In the genomic region with DNA sequence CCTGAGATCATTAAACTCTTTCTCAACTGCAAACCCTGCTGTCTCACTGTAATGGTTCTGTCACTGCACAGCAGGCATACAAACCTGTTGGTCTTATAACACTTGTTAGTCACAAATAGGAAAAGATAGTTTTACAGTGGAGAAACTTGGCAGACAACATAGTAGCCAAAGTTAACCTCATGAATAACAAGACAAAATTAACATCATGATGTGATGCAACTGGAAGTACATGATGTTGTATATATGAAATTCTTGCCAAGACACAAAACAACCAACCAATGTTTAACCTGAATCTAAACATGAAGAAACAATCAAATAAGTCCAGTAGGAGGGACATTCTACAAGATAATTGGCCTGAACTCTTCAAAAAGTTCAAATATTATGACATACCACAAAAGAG, we compare ENCODE assay signal across 28 cellular contexts.
A peak's percentile ranks its signal among the peaks of the same experiment; 100 is the strongest.
DNase-seq lines count a peak whose midpoint lies in the region; ATAC-seq and TF ChIP-seq lines count a peak whose summit lies in the region.
"Had no signal": no experiment of that assay in that cellular context is flagged by ENCODE, and none has a peak within 500 bp of the region (broad histone marks: within the 10 kb centered on the region; RNA-seq: fewer than 3 reads in every experiment).

No MANE protein-coding gene starts in this region.

- H3K4me3 ChIP-seq in HEK293 (ENCODE audit: low read depth, low read length) (no peak overlapping the region), coronary artery (no peak overlapping the region)
- H3K4me3 ChIP-seq: body of pancreas, gastroesophageal sphincter, GM23338, psoas muscle, suprapubic skin, uterus had no signal

- no peak for ATAC-seq in HG03571 (IDR thresholded peaks at IDR 0.05; ENCODE audit: unreplicated experiment)
- no peak for ATAC-seq in esophagus mucosa
- ATAC-seq: activated CD8-positive, alpha-beta memory T cell treated with anti-CD3 and anti-CD28 coated beads, Interleukin-2, amount 10 ng/mL, durations not matched to agents 7 days and 5 days; body of pancreas; gastroesophageal sphincter; GM23338; psoas muscle; stimulated activated effector memory CD8-positive, alpha-beta T cell treated with anti-CD3 and anti-CD28 coated beads, Interleukin-12 subunit alpha, Interleukin-12 subunit beta, amount 100 ng/mL, for 72 hours had no signal

- POLR2A ChIA-PET in HEK293 (lab: Yijun Ruan, JAX): no interaction called here
- POLR2A ChIA-PET in activated CD4-positive, alpha-beta memory T cell treated with anti-CD3 and anti-CD28 coated beads, Interleukin-2, amount 10 ng/mL, durations not matched to agents 7 days and 5 days (lab: Charles Lee): no interaction called here

- H3K4me3 Mint-ChIP-seq in activated CD4-positive, alpha-beta memory T cell treated with anti-CD3 and anti-CD28 coated beads, Interleukin-2, amount 10 ng/mL, durations not matched to agents 7 days and 5 days: no peak overlapping the region
- H3K4me3 Mint-ChIP-seq: activated CD8-positive, alpha-beta memory T cell treated with anti-CD3 and anti-CD28 coated beads, Interleukin-2, amount 10 ng/mL, durations not matched to agents 7 days and 5 days; CD8-positive, alpha-beta memory T cell; dendritic cell treated with granulocyte-macrophage colony-stimulating factor and Interleukin-4, amounts not matched to agents 40 ng/mL and 50 ng/mL, for 4 days; GM23338; neural crest cell; stimulated activated effector memory CD8-positive, alpha-beta T cell treated with anti-CD3 and anti-CD28 coated beads, Interleukin-12 subunit alpha, Interleukin-12 subunit beta, amount 100 ng/mL, for 72 hours; T-helper 1 cell treated with Interleukin-12 subunit alpha and Interleukin-12 subunit beta and Interleukin-4 antibody, amounts not matched to agents 30 μg/mL and 1 μg/mL, for 36 hours had no signal

- H3K4me1 ChIP-seq in HEK293 (ENCODE audit: control insufficient read depth, insufficient read depth, low read length): no peaks in the 10 kb centered on the region
- H3K4me1 ChIP-seq: body of pancreas, gastroesophageal sphincter, psoas muscle, suprapubic skin, uterus had no signal

- H3K27ac ChIP-seq in HEK293 (ENCODE audit: extremely low read depth, low read depth, low read length) (no peak overlapping the region), coronary artery (peak overlapping the region; percentile 18 to 48)
- H3K27ac ChIP-seq: body of pancreas, gastroesophageal sphincter, psoas muscle, suprapubic skin, uterus had no signal

- H3K9me3 Mint-ChIP-seq in activated CD4-positive, alpha-beta memory T cell treated with anti-CD3 and anti-CD28 coated beads, Interleukin-2, amount 10 ng/mL, durations not matched to agents 7 days and 5 days: no peaks in the 10 kb centered on the region
- H3K9me3 Mint-ChIP-seq: dendritic cell treated with granulocyte-macrophage colony-stimulating factor and Interleukin-4, amounts not matched to agents 40 ng/mL and 50 ng/mL, for 4 days; GM23338; stimulated activated effector memory CD8-positive, alpha-beta T cell treated with anti-CD3 and anti-CD28 coated beads, Interleukin-12 subunit alpha, Interleukin-12 subunit beta, amount 100 ng/mL, for 72 hours; T-helper 1 cell treated with Interleukin-12 subunit alpha and Interleukin-12 subunit beta and Interleukin-4 antibody, amounts not matched to agents 30 μg/mL and 1 μg/mL, for 36 hours had no signal

- no peak overlapping the region for H3K27ac Mint-ChIP-seq in activated CD4-positive, alpha-beta memory T cell treated with anti-CD3 and anti-CD28 coated beads, Interleukin-2, amount 10 ng/mL, durations not matched to agents 7 days and 5 days
- H3K27ac Mint-ChIP-seq: activated CD8-positive, alpha-beta memory T cell treated with anti-CD3 and anti-CD28 coated beads, Interleukin-2, amount 10 ng/mL, durations not matched to agents 7 days and 5 days; CD8-positive, alpha-beta memory T cell; dendritic cell treated with granulocyte-macrophage colony-stimulating factor and Interleukin-4, amounts not matched to agents 40 ng/mL and 50 ng/mL, for 4 days; GM23338; stimulated activated effector memory CD8-positive, alpha-beta T cell treated with anti-CD3 and anti-CD28 coated beads, Interleukin-12 subunit alpha, Interleukin-12 subunit beta, amount 100 ng/mL, for 72 hours; T-helper 1 cell treated with Interleukin-12 subunit alpha and Interleukin-12 subunit beta and Interleukin-4 antibody, amounts not matched to agents 30 μg/mL and 1 μg/mL, for 36 hours had no signal

- TF ChIP-seq CTCF in HEK293 (tag by site-specific recombination; IDR thresholded peaks at IDR 0.05): no peak
- TF ChIP-seq CTCF in coronary artery (IDR thresholded peaks at IDR 0.05): no peak

- H3K27me3 Mint-ChIP-seq in activated CD4-positive, alpha-beta memory T cell treated with anti-CD3 and anti-CD28 coated beads, Interleukin-2, amount 10 ng/mL, durations not matched to agents 7 days and 5 days: peaks cover 2% of the 10 kb centered on the region

- H3K4me1 Mint-ChIP-seq in activated CD4-positive, alpha-beta memory T cell treated with anti-CD3 and anti-CD28 coated beads, Interleukin-2, amount 10 ng/mL, durations not matched to agents 7 days and 5 days: no peaks in the 10 kb centered on the region
- H3K4me1 Mint-ChIP-seq: activated CD8-positive, alpha-beta memory T cell treated with anti-CD3 and anti-CD28 coated beads, Interleukin-2, amount 10 ng/mL, durations not matched to agents 7 days and 5 days; CD8-positive, alpha-beta memory T cell; stimulated activated effector memory CD8-positive, alpha-beta T cell treated with anti-CD3 and anti-CD28 coated beads, Interleukin-12 subunit alpha, Interleukin-12 subunit beta, amount 100 ng/mL, for 72 hours had no signal

- peak; percentile 32 for DNase-seq in AG08396 (ENCODE audit: low spot score)
- DNase-seq in coronary artery (ENCODE audit: low spot score): no peak
- peak; percentile 95 for DNase-seq in iris pigment epithelial cell (ENCODE audit: low read depth)
- DNase-seq in NCI-H1436 treated with DMSO at 0.1 percent for 48 hours (lab: John Stamatoyannopoulos, UW): no peak
- DNase-seq in activated CD4-positive, alpha-beta memory T cell treated with anti-CD3 and anti-CD28 coated beads, Interleukin-2, amount 10 ng/mL, durations not matched to agents 7 days and 5 days: no peak
- DNase-seq: ACHN; activated CD4-positive, alpha-beta T cell treated with anti-CD3 and anti-CD28 coated beads for 48 hours; activated CD8-positive, alpha-beta memory T cell treated with anti-CD3 and anti-CD28 coated beads, Interleukin-2, amount 10 ng/mL, durations not matched to agents 7 days and 5 days; activated naive CD4-positive, alpha-beta T cell treated with anti-CD3 and anti-CD28 coated beads, Interleukin-2, amount 50 U/mL, for 16 hours; body of pancreas; CD8-positive, alpha-beta memory T cell; DMS53; hypothalamus; NCI-H1417; NCI-H524; psoas muscle; stimulated activated CD4-positive, alpha-beta T cell treated with anti-CD3 and anti-CD28 coated beads, Interleukin-1b, Interleukin-23, amount 100 ng/mL, for 48 hours; uterus had no signal

- H3K36me3 ChIP-seq in HEK293 (ENCODE audit: control insufficient read depth in 2 of 2, insufficient read depth in 1 of 2, low read length in 2 of 2): no peaks in the 10 kb centered on the region
- H3K36me3 ChIP-seq: gastroesophageal sphincter, suprapubic skin, uterus had no signal

- CTCF ChIA-PET in HEK293 (lab: Yijun Ruan, JAX): interaction anchor here (0.6 kb wide), 1 partner anchor 428 kb away, joined by 4 read pairs; no protein-coding TSS in a partner anchor
- CTCF ChIA-PET in activated CD4-positive, alpha-beta memory T cell treated with anti-CD3 and anti-CD28 coated beads, Interleukin-2, amount 10 ng/mL, durations not matched to agents 7 days and 5 days (lab: Charles Lee): no interaction called here

- H3K36me3 Mint-ChIP-seq in activated CD4-positive, alpha-beta memory T cell treated with anti-CD3 and anti-CD28 coated beads, Interleukin-2, amount 10 ng/mL, durations not matched to agents 7 days and 5 days (ENCODE audit: low read depth): no peaks in the 10 kb centered on the region
- H3K36me3 Mint-ChIP-seq: activated CD8-positive, alpha-beta memory T cell treated with anti-CD3 and anti-CD28 coated beads, Interleukin-2, amount 10 ng/mL, durations not matched to agents 7 days and 5 days; CD8-positive, alpha-beta memory T cell; stimulated activated effector memory CD8-positive, alpha-beta T cell treated with anti-CD3 and anti-CD28 coated beads, Interleukin-12 subunit alpha, Interleukin-12 subunit beta, amount 100 ng/mL, for 72 hours had no signal

- no peaks in the 10 kb centered on the region for H3K9me3 ChIP-seq in HEK293 (ENCODE audit: control insufficient read depth, insufficient read depth, low read depth, low read length)
- H3K9me3 ChIP-seq: body of pancreas, gastroesophageal sphincter, psoas muscle, suprapubic skin, uterus had no signal

TF ChIP-seq in HEK293, 187 proteins besides CTCF, POLR2A, EP300 and RAD21:
- TF ChIP-seq ZFP69B (tag by site-specific recombination; IDR thresholded peaks at IDR 0.05) (no peak), SCRT2 (tag by site-specific recombination; IDR thresholded peaks at IDR 0.05) (0 out of 2 replicates have a peak, but pooled peaks have one; percentile 51), ZNF596 (tag by site-specific recombination; IDR thresholded peaks at IDR 0.05) (no peak), ZNF19 (tag by site-specific recombination; IDR thresholded peaks at IDR 0.05; ENCODE audit: low read depth) (no peak), GLI4 (tag by site-specific recombination; IDR thresholded peaks at IDR 0.05) (no peak)

Comparison
In these comparisons a context has a peak if more than half of its experiments do, and no peak if none do; other contexts are left out.
1. DNase-seq: peak in AG08396 (single experiment) and iris pigment epithelial cell (single experiment); none in coronary artery (single experiment), NCI-H1436 treated with DMSO at 0.1 percent for 48 hours (single experiment) and activated CD4-positive, alpha-beta memory T cell treated with anti-CD3 and anti-CD28 coated beads, Interleukin-2, amount 10 ng/mL, durations not matched to agents 7 days and 5 days (single experiment).